ENCODE assay signal across 30 cellular contexts in the genomic region with DNA sequence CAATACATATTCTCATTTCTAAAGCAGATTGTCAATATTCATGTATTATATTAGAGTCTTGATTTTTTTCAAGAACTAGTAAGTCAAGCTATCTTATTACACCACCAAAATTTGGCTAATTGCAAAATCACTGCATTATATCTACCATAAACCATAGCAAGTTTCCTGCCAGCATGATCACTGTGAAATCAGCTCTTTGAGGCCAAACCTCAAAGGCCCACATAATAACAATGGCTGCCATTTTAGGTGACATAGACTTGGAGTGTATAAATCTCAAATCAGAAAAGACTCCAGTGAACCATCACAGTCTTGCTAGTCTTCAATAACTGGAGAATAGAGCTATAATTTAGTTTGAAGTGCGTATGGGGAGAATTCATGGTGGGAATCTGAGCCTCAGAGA.
DNase-seq lines count a peak whose midpoint lies in the region; ATAC-seq, FAIRE-seq and TF ChIP-seq lines count a peak whose summit lies in the region.
"Had no signal": no experiment of that assay in that cellular context is flagged by ENCODE, and none has a peak within 500 bp of the region (broad histone marks: within the 10 kb centered on the region; RNA-seq: fewer than 3 reads in every experiment).

No MANE protein-coding gene starts in this region.

- peaks cover 40% of the 10 kb centered on the region for H3K4me1 ChIP-seq in BE2C
- H3K4me1 ChIP-seq in CD4-positive, alpha-beta memory T cell (ENCODE audit: insufficient read depth, low read length) = peaks cover 8% of the 10 kb centered on the region
- no peaks in the 10 kb centered on the region for H3K4me1 ChIP-seq in naive thymus-derived CD4-positive, alpha-beta T cell (ENCODE audit: control insufficient read depth in 2 of 2, insufficient read depth in 2 of 2, low read length in 2 of 2)
- H3K4me1 ChIP-seq: breast epithelium, psoas muscle had no signal

- no peaks in the 10 kb centered on the region for H3K36me3 ChIP-seq in BE2C
- H3K36me3 ChIP-seq in CD4-positive, alpha-beta memory T cell (ENCODE audit: insufficient read depth, low read length) = no peaks in the 10 kb centered on the region
- H3K36me3 ChIP-seq in naive thymus-derived CD4-positive, alpha-beta T cell (ENCODE audit: control insufficient read depth in 2 of 3, insufficient read depth in 3 of 3, low read length in 3 of 3) = no peaks in the 10 kb centered on the region
- H3K36me3 ChIP-seq: breast epithelium, SJCRH30 had no signal

- peak in 3 of 4 experiments; percentile 58 to 73 (median 60) for ATAC-seq in T-cell (replicated peaks in 1 of 4)
- peak; percentile 44 for ATAC-seq in naive thymus-derived CD4-positive, alpha-beta T cell
- ATAC-seq in left cardiac atrium = no peak
- ATAC-seq: activated CD4-positive, CD25-positive, alpha-beta regulatory T cell treated with anti-CD3 and anti-CD28 coated beads, Interleukin-2, amount 50 U/mL, for 24 hours; psoas muscle had no signal

- H3K36me3 Mint-ChIP-seq in CD4-positive, alpha-beta memory T cell = no peaks in the 10 kb centered on the region
- H3K36me3 Mint-ChIP-seq in T-cell = no peaks in the 10 kb centered on the region
- H3K36me3 Mint-ChIP-seq in naive thymus-derived CD4-positive, alpha-beta T cell = peaks cover 0 to 2% (median 0%) of the 10 kb centered on the region in 5 donors

- peaks cover 12 to 25% (median 19%) of the 10 kb centered on the region in 4 donors for H3K4me1 Mint-ChIP-seq in CD4-positive, alpha-beta memory T cell
- H3K4me1 Mint-ChIP-seq in T-cell = peaks cover 8 to 23% (median 18%) of the 10 kb centered on the region in 3 donors
- H3K4me1 Mint-ChIP-seq in naive thymus-derived CD4-positive, alpha-beta T cell = peaks cover 9 to 31% (median 18%) of the 10 kb centered on the region in 7 donors

- CTCF ChIA-PET in CD4-positive, alpha-beta memory T cell (lab: Charles Lee; ENCODE audit: partially characterized antibody) = no interaction called here
- CTCF ChIA-PET in T-cell (lab: Charles Lee) = no interaction called here
- CTCF ChIA-PET in naive thymus-derived CD4-positive, alpha-beta T cell (lab: Charles Lee) = no interaction called here

- no peaks in the 10 kb centered on the region for H3K9me3 ChIP-seq in BE2C
- H3K9me3 ChIP-seq in CD4-positive, alpha-beta memory T cell (ENCODE audit: control insufficient read depth in 1 of 2, low read length in 2 of 2) = no peaks in the 10 kb centered on the region
- H3K9me3 ChIP-seq in naive thymus-derived CD4-positive, alpha-beta T cell (ENCODE audit: control insufficient read depth in 2 of 3, low read length in 3 of 3) = no peaks in the 10 kb centered on the region
- H3K9me3 ChIP-seq: breast epithelium, psoas muscle, SJCRH30 had no signal

- no peak for FAIRE-seq in HTR-8/SVneo (lab: Jason Lieb, UNC)
- FAIRE-seq: colon, GM12891, keratinocyte had no signal

- peak overlapping the region in 5 of 7 donors; percentile 1 to 89 (median 28) for H3K27ac Mint-ChIP-seq in CD4-positive, alpha-beta memory T cell
- H3K27ac Mint-ChIP-seq in T-cell = peak overlapping the region; percentile 79 to 82
- H3K27ac Mint-ChIP-seq in naive thymus-derived CD4-positive, alpha-beta T cell = peak overlapping the region in 7 of 9 donors; percentile 57 to 92 (median 86)

- no peak overlapping the region for H3K27ac ChIP-seq in CD4-positive, alpha-beta memory T cell (ENCODE audit: low read depth, low read length)
- H3K27ac ChIP-seq in naive thymus-derived CD4-positive, alpha-beta T cell (ENCODE audit: low read depth, low read length) = no peak overlapping the region
- H3K27ac ChIP-seq: breast epithelium, psoas muscle, SJCRH30 had no signal

- TF ChIP-seq CTCF in BE2C (IDR thresholded peaks at IDR 0.05; ENCODE audit: low read depth, low read length) = no peak

- no peaks in the 10 kb centered on the region for H3K27me3 ChIP-seq in BE2C
- no peaks in the 10 kb centered on the region for H3K27me3 ChIP-seq in CD4-positive, alpha-beta memory T cell (ENCODE audit: insufficient read depth, low read length)
- H3K27me3 ChIP-seq in naive thymus-derived CD4-positive, alpha-beta T cell (ENCODE audit: control insufficient read depth in 2 of 2, insufficient read depth in 2 of 2, low read length in 2 of 2) = no peaks in the 10 kb centered on the region
- H3K27me3 ChIP-seq: breast epithelium, SJCRH30 had no signal

- intact Hi-C loops in CD4-positive, alpha-beta memory T cell (cut with micrococcal nuclease) = no loop called here
- intact Hi-C loops in naive thymus-derived CD4-positive, alpha-beta T cell (cut with micrococcal nuclease) = no loop called here
- intact Hi-C loops in left cardiac atrium (cut with DNase I) = no loop called here

- H3K9me3 Mint-ChIP-seq in CD4-positive, alpha-beta memory T cell = no peaks in the 10 kb centered on the region
- no peaks in the 10 kb centered on the region for H3K9me3 Mint-ChIP-seq in T-cell
- H3K9me3 Mint-ChIP-seq in naive thymus-derived CD4-positive, alpha-beta T cell = peaks cover 0 to 6% (median 0%) of the 10 kb centered on the region in 11 donors
- H3K9me3 Mint-ChIP-seq: nephron had no signal

- POLR2A ChIA-PET in CD4-positive, alpha-beta memory T cell (lab: Charles Lee; ENCODE audit: partially characterized antibody) = no interaction called here
- POLR2A ChIA-PET in T-cell (lab: Charles Lee) = no interaction called here
- POLR2A ChIA-PET in naive thymus-derived CD4-positive, alpha-beta T cell (lab: Charles Lee) = interaction anchor here (0.7 to 0.8 kb wide), 2 partner anchors 38 to 52 kb away, joined by 3 read pairs; no protein-coding TSS in a partner anchor

- H3K27me3 Mint-ChIP-seq in CD4-positive, alpha-beta memory T cell = no peaks in the 10 kb centered on the region
- no peaks in the 10 kb centered on the region for H3K27me3 Mint-ChIP-seq in T-cell
- no peaks in the 10 kb centered on the region for H3K27me3 Mint-ChIP-seq in naive thymus-derived CD4-positive, alpha-beta T cell

- H3K4me3 Mint-ChIP-seq in CD4-positive, alpha-beta memory T cell = peak overlapping the region in 5 of 8 donors; percentile 35 to 73 (median 51)
- peak overlapping the region in 1 of 3 donors; percentile 44 for H3K4me3 Mint-ChIP-seq in T-cell
- peak overlapping the region in 8 of 10 donors; percentile 23 to 77 (median 64) for H3K4me3 Mint-ChIP-seq in naive thymus-derived CD4-positive, alpha-beta T cell
- H3K4me3 Mint-ChIP-seq: nephron had no signal

- H3K4me3 ChIP-seq in BE2C (ENCODE audit: low read depth, low read length) = peak overlapping the region; percentile 6; the same call in 1 of the 2 replicates
- H3K4me3 ChIP-seq in CD4-positive, alpha-beta memory T cell (ENCODE audit: low read length in 2 of 2) = no peak overlapping the region
- no peak overlapping the region for H3K4me3 ChIP-seq in naive thymus-derived CD4-positive, alpha-beta T cell (ENCODE audit: low read length)
- H3K4me3 ChIP-seq: breast epithelium, psoas muscle, SJCRH30 had no signal

- no peak for DNase-seq in BE2C
- peak in 1 of 5 donors; percentile 16 for DNase-seq in CD4-positive, alpha-beta memory T cell
- no peak for DNase-seq in T-cell
- DNase-seq in naive thymus-derived CD4-positive, alpha-beta T cell = peak in 4 of 9 donors; percentile 15 to 33 (median 24)
- DNase-seq in cerebellum (ENCODE audit: low spot score) = no peak
- DNase-seq in HTR-8/SVneo (ENCODE audit: insufficient read length, low spot score) = no peak
- DNase-seq in NCI-H2171 treated with DMSO at 0.1 percent for 48 hours (lab: John Stamatoyannopoulos, UW) = no peak
- no peak for DNase-seq in left cardiac atrium
- DNase-seq: activated gamma-delta T cell; activated T-cell treated with anti-CD3 and anti-CD28 coated beads, Interleukin-2, amount 50 U/mL, for 1 hour; amniotic stem cell; effector CD8-positive, alpha-beta T cell; EL; foreskin fibroblast; GOT3; IMR-90; midbrain; NCI-H2029; NCI-H82; psoas muscle; SJCRH30; stimulated activated CD4-positive, alpha-beta T cell treated with anti-CD3 and anti-CD28 coated beads, Interleukin-15, amount 100 ng/mL, for 24 hours; stimulated activated naive CD4-positive, alpha-beta T cell treated with Interleukin-2 at 50 U/mL for 16 hours; T-helper 1 cell had no signal

Comparison
In these comparisons a context has a peak if more than half of its experiments do, and no peak if none do; other contexts are left out.
1. H3K27ac Mint-ChIP-seq: peak in every context shown above with its lines; median percentile 86 in naive thymus-derived CD4-positive, alpha-beta T cell; 80 in T-cell; 28 in CD4-positive, alpha-beta memory T cell.
2. ATAC-seq: peak in T-cell (3 of 4) and naive thymus-derived CD4-positive, alpha-beta T cell (single experiment); none in left cardiac atrium (0 of 2).